Comparison of ENCODE assay signal across 1 cellular context in genomic region chr17:38656959-38657823, GRCh38.
TF ChIP-seq lines count a peak whose summit lies in the region.

No MANE protein-coding gene starts in this region.

TF ChIP-seq in HepG2, 621 proteins besides CTCF, POLR2A, EP300 and RAD21 (continued from another document and continues in another):
- TF ChIP-seq ZNF550 (CRISPR knock-in tag; IDR thresholded peaks at IDR 0.05; ENCODE audit: borderline replicate concordance) (no peak), ZNF674 (CRISPR knock-in tag; IDR thresholded peaks at IDR 0.05; ENCODE audit: low read depth) (no peak), SIX1 (CRISPR knock-in tag; IDR thresholded peaks at IDR 0.05; ENCODE audit: borderline replicate concordance) (peak; percentile 75; the same call in 1 of the 2 replicates), ZNF501 (CRISPR knock-in tag; IDR thresholded peaks at IDR 0.05) (peak; percentile 97), ZFP90 (CRISPR knock-in tag; IDR thresholded peaks at IDR 0.05; ENCODE audit: borderline replicate concordance) (peak; percentile 56; the same call in 1 of the 2 replicates), ZNF333 (CRISPR knock-in tag; IDR thresholded peaks at IDR 0.05; ENCODE audit: borderline replicate concordance) (peak; percentile 67; the same call in 1 of the 2 replicates), PHF8 (CRISPR knock-in tag; IDR thresholded peaks at IDR 0.05) (0 out of 2 replicates have a peak, but pooled peaks have one; percentile 36), RFX5 (IDR thresholded peaks at IDR 0.05; ENCODE audit: low read depth, low read length) (no peak), ARHGAP35 (CRISPR knock-in tag; IDR thresholded peaks at IDR 0.05; ENCODE audit: borderline replicate concordance) (no peak; the same call in 1 of the 2 replicates), KDM3A (CRISPR knock-in tag; IDR thresholded peaks at IDR 0.05; ENCODE audit: low read depth) (peak; percentile 42; the same call in 1 of the 2 replicates), ZFY (CRISPR knock-in tag; IDR thresholded peaks at IDR 0.05) (peak; percentile 76), SP1 (IDR thresholded peaks at IDR 0.05) (no peak), SP1 (CRISPR knock-in tag; IDR thresholded peaks at IDR 0.05) (no peak), ZMYM3 (CRISPR knock-in tag; IDR thresholded peaks at IDR 0.05) (peak; percentile 47), BCL6 (CRISPR knock-in tag; IDR thresholded peaks at IDR 0.05) (peak; percentile 69), TGIF2 (CRISPR knock-in tag; IDR thresholded peaks at IDR 0.05) (peak; percentile 40; the same call in 1 of the 2 replicates), ZBTB33 (CRISPR knock-in tag; IDR thresholded peaks at IDR 0.05) (peak; percentile 25; the same call in 1 of the 2 replicates), SMC3 (IDR thresholded peaks at IDR 0.05; ENCODE audit: low read length) (0 out of 2 replicates have a peak, but pooled peaks have one; percentile 5), ZNF337 (CRISPR knock-in tag; IDR thresholded peaks at IDR 0.05; ENCODE audit: borderline replicate concordance, low read depth) (peak; percentile 72), EEA1 (CRISPR knock-in tag; IDR thresholded peaks at IDR 0.05; ENCODE audit: borderline replicate concordance) (0 out of 2 replicates have a peak, but pooled peaks have one; percentile 55), CERS6 (CRISPR knock-in tag; IDR thresholded peaks at IDR 0.05) (no peak), TEAD3 (CRISPR knock-in tag; optimal IDR thresholded peaks at IDR 0.05; ENCODE audit: borderline replicate concordance) (peak; percentile 61), RBM39 (IDR thresholded peaks at IDR 0.05; ENCODE audit: low read depth, low read length, poor library complexity, severe bottlenecking) (peak; percentile 93), SOX6 (IDR thresholded peaks at IDR 0.05) (no peak), SOX6 (CRISPR knock-in tag; IDR thresholded peaks at IDR 0.05) (peak; percentile 91), DNMT1 (CRISPR knock-in tag; IDR thresholded peaks at IDR 0.05) (no peak), ZNF616 (CRISPR knock-in tag; IDR thresholded peaks at IDR 0.05; ENCODE audit: low read depth) (no peak), GATAD1 (CRISPR knock-in tag; IDR thresholded peaks at IDR 0.05) (peak; percentile 45; the same call in 1 of the 2 replicates), GABPB1 (CRISPR knock-in tag; IDR thresholded peaks at IDR 0.05) (peak; percentile 82), ZNF343 (CRISPR knock-in tag; IDR thresholded peaks at IDR 0.05) (peak; percentile 49; the same call in 1 of the 2 replicates), ZBTB1 (CRISPR knock-in tag; IDR thresholded peaks at IDR 0.05; ENCODE audit: borderline replicate concordance) (no peak), JDP2 (CRISPR knock-in tag; IDR thresholded peaks at IDR 0.05; ENCODE audit: borderline replicate concordance) (no peak; the same call in 1 of the 2 replicates), ZNF136 (CRISPR knock-in tag; IDR thresholded peaks at IDR 0.05; ENCODE audit: low read depth) (no peak; the same call in 1 of the 2 replicates), ZNF570 (CRISPR knock-in tag; IDR thresholded peaks at IDR 0.05; ENCODE audit: borderline replicate concordance) (no peak), HNRNPK (IDR thresholded peaks at IDR 0.05; ENCODE audit: low read depth, low read length, poor library complexity, severe bottlenecking) (no peak), FOXK2 (IDR thresholded peaks at IDR 0.05) (peak; percentile 47; the same call in 1 of the 2 replicates), ZNF672 (CRISPR knock-in tag; IDR thresholded peaks at IDR 0.05) (no peak), SNAPC2 (CRISPR knock-in tag; IDR thresholded peaks at IDR 0.05) (peak; percentile 98), KLF13 (CRISPR knock-in tag; IDR thresholded peaks at IDR 0.05) (no peak), SIX4 (CRISPR knock-in tag; IDR thresholded peaks at IDR 0.05) (peak; percentile 46), MLLT10 (CRISPR knock-in tag; IDR thresholded peaks at IDR 0.05) (no peak), ZNF709 (CRISPR knock-in tag; IDR thresholded peaks at IDR 0.05) (peak; percentile 25; the same call in 1 of the 2 replicates), SRSF1 (optimal IDR thresholded peaks at IDR 0.05; ENCODE audit: low read depth, low read length) (peak; percentile 46), ZNF563 (CRISPR knock-in tag; IDR thresholded peaks at IDR 0.05) (no peak), CCDC6 (CRISPR knock-in tag; IDR thresholded peaks at IDR 0.05) (no peak; the same call in 1 of the 2 replicates), ZNF552 (CRISPR knock-in tag; IDR thresholded peaks at IDR 0.05; ENCODE audit: borderline replicate concordance) (peak; percentile 65; the same call in 1 of the 2 replicates), SMAD9 (CRISPR knock-in tag; IDR thresholded peaks at IDR 0.05) (no peak)
- TF ChIP-seq, protein P1, sequence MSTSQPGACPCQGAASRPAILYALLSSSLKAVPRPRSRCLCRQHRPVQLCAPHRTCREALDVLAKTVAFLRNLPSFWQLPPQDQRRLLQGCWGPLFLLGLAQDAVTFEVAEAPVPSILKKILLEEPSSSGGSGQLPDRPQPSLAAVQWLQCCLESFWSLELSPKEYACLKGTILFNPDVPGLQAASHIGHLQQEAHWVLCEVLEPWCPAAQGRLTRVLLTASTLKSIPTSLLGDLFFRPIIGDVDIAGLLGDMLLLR (CRISPR knock-in tag; IDR thresholded peaks at IDR 0.05), result no peak
- TF ChIP-seq, protein P2, sequence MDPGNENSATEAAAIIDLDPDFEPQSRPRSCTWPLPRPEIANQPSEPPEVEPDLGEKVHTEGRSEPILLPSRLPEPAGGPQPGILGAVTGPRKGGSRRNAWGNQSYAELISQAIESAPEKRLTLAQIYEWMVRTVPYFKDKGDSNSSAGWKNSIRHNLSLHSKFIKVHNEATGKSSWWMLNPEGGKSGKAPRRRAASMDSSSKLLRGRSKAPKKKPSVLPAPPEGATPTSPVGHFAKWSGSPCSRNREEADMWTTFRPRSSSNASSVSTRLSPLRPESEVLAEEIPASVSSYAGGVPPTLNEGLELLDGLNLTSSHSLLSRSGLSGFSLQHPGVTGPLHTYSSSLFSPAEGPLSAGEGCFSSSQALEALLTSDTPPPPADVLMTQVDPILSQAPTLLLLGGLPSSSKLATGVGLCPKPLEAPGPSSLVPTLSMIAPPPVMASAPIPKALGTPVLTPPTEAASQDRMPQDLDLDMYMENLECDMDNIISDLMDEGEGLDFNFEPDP (CRISPR knock-in tag; conservative IDR thresholded peaks at IDR 0.05), result no peak
- TF ChIP-seq, protein P3, sequence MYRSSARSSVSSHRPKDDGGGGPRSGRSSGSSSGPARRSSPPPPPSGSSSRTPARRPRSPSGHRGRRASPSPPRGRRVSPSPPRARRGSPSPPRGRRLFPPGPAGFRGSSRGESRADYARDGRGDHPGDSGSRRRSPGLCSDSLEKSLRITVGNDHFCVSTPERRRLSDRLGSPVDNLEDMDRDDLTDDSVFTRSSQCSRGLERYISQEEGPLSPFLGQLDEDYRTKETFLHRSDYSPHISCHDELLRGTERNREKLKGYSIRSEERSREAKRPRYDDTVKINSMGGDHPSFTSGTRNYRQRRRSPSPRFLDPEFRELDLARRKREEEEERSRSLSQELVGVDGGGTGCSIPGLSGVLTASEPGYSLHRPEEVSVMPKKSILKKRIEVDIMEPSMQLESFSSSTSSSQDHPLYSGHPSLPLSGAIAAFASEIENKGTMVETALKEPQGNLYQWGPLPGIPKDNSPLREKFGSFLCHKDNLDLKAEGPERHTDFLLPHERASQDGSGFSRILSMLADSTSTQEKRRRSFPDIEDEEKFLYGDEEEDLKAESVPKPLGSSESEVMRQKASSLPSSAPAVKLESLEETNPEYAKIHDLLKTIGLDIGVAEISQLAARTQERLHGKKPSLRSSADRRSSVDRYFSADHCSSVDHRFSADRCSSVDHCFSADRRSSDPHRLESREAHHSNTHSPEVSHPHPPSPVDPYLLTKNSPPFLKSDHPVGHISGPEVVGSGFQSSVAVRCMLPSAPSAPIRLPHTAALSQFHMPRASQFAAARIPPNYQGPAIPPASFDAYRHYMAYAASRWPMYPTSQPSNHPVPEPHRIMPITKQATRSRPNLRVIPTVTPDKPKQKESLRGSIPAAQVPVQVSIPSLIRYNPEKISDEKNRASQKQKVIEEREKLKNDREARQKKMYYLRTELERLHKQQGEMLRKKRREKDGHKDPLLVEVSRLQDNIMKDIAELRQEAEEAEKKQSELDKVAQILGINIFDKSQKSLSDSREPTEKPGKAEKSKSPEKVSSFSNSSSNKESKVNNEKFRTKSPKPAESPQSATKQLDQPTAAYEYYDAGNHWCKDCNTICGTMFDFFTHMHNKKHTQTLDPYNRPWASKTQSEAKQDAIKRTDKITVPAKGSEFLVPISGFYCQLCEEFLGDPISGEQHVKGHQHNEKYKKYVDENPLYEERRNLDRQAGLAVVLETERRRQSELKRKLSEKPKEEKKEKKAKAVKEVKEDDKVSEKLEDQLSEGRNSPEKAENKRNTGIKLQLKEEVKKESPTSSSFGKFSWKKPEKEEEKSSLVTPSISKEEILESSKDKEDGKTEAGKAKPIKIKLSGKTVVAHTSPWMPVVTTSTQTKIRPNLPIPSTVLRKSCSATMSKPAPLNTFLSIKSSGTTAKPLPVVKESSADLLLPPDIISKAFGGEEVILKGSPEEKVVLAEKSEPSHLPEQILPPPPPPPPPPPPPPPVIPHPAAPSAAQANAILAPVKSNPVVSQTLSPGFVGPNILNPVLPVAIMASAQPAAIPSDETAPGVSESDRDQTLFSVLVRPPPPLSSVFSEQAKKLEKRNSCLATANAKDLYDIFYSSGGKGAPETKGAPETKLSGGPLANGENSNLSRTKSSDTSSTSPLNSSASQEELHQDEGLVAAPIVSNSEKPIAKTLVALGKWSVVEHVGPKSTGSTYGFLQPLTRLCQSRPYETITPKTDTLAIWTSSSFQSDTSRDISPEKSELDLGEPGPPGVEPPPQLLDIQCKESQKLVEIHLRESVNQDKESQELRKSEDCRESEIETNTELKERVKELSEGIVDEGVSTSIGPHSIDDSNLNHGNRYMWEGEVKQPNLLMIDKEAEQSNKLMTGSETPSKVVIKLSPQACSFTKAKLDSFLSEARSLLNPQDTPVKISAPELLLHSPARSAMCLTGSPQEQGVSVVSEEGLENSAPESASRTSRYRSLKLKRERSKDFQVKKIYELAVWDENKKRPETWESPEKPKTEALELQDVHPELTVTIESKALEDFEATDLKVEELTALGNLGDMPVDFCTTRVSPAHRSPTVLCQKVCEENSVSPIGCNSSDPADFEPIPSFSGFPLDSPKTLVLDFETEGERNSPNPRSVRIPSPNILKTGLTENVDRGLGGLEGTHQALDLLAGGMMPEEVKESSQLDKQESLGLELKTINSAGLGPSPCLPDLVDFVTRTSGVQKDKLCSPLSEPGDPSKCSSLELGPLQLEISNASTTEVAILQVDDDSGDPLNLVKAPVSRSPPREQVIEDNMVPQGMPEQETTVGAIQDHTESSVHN (CRISPR knock-in tag; IDR thresholded peaks at IDR 0.05), result no peak; the same call in 1 of the 2 replicates
- TF ChIP-seq, protein P4, sequence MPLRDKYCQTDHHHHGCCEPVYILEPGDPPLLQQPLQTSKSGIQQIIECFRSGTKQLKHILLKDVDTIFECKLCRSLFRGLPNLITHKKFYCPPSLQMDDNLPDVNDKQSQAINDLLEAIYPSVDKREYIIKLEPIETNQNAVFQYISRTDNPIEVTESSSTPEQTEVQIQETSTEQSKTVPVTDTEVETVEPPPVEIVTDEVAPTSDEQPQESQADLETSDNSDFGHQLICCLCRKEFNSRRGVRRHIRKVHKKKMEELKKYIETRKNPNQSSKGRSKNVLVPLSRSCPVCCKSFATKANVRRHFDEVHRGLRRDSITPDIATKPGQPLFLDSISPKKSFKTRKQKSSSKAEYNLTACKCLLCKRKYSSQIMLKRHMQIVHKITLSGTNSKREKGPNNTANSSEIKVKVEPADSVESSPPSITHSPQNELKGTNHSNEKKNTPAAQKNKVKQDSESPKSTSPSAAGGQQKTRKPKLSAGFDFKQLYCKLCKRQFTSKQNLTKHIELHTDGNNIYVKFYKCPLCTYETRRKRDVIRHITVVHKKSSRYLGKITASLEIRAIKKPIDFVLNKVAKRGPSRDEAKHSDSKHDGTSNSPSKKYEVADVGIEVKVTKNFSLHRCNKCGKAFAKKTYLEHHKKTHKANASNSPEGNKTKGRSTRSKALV (CRISPR knock-in tag; IDR thresholded peaks at IDR 0.05), result peak; percentile 76
- TF ChIP-seq, protein P5, sequence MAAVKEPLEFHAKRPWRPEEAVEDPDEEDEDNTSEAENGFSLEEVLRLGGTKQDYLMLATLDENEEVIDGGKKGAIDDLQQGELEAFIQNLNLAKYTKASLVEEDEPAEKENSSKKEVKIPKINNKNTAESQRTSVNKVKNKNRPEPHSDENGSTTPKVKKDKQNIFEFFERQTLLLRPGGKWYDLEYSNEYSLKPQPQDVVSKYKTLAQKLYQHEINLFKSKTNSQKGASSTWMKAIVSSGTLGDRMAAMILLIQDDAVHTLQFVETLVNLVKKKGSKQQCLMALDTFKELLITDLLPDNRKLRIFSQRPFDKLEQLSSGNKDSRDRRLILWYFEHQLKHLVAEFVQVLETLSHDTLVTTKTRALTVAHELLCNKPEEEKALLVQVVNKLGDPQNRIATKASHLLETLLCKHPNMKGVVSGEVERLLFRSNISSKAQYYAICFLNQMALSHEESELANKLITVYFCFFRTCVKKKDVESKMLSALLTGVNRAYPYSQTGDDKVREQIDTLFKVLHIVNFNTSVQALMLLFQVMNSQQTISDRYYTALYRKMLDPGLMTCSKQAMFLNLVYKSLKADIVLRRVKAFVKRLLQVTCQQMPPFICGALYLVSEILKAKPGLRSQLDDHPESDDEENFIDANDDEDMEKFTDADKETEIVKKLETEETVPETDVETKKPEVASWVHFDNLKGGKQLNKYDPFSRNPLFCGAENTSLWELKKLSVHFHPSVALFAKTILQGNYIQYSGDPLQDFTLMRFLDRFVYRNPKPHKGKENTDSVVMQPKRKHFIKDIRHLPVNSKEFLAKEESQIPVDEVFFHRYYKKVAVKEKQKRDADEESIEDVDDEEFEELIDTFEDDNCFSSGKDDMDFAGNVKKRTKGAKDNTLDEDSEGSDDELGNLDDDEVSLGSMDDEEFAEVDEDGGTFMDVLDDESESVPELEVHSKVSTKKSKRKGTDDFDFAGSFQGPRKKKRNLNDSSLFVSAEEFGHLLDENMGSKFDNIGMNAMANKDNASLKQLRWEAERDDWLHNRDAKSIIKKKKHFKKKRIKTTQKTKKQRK (IDR thresholded peaks at IDR 0.05; ENCODE audit: low read length), result no peak
